Comparison of ENCODE assay signal across 8 cellular contexts in the genomic region with DNA sequence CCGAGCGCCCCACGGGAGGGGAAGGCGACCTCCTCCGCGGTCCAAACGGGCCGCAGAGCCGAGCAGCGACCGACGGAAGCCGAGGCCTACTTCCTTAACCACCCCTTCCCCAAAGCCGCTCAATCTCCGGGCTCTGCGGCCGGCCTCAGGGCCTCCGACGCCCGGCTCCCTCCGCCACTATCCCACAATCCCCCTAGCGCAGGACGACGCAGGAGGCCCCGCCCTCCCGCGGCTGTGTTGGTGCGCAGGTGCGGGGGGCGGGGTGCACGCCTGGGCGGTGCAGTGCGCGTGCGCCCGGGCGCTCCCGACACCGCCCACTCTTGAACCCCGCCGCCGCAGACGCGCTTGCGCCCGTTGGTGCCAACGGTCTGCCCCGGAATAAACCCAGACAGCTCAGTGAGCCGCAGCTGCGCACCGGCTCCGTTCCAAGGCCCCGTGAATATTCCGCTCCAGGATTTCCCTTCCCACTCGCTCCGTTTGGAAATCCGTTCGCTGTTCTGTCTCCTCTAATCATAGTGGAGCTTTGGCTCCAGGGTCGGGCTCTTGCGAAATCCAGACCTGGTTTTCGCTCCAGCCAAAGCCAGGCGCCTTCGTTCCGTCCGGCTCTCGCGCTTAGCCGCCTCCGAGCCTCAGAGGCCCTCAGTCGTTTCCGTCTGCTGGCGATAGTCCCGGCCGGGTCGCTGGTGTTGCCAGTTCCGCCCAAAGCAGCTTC. TPM values are rescaled to one million over a fixed set of nuclear protein-coding genes. Genes with fewer than 3 reads are reported as not detected.
DNase-seq lines count a peak whose midpoint lies in the region; ATAC-seq and TF ChIP-seq lines count a peak whose summit lies in the region.

A gene with protein sequence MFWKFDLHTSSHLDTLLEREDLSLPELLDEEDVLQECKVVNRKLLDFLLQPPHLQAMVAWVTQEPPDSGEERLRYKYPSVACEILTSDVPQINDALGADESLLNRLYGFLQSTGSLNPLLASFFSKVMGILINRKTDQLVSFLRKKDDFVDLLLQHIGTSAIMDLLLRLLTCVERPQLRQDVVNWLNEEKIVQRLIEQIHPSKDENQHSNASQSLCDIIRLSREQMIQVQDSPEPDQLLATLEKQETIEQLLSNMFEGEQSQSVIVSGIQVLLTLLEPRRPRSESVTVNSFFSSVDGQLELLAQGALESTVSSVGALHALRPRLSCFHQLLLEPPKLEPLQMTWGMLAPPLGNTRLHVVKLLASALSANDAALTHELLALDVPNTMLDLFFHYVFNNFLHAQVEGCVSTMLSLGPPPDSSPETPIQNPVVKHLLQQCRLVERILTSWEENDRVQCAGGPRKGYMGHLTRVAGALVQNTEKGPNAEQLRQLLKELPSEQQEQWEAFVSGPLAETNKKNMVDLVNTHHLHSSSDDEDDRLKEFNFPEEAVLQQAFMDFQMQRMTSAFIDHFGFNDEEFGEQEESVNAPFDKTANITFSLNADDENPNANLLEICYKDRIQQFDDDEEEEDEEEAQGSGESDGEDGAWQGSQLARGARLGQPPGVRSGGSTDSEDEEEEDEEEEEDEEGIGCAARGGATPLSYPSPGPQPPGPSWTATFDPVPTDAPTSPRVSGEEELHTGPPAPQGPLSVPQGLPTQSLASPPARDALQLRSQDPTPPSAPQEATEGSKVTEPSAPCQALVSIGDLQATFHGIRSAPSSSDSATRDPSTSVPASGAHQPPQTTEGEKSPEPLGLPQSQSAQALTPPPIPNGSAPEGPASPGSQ (minus strand): TSS at position 190 of the 712 bp plus-strand sequence. CDS start 11,914 bp downstream, outside the sequence.

- peaks cover 48% of the 10 kb centered on the region for H3K79me2 ChIP-seq in mammary epithelial cell (ENCODE audit: insufficient read depth, low read length)

- dilution Hi-C loops in mammary epithelial cell (cut with HindIII; ENCODE audit: low sequenced_read_pairs): no loop called here

- H3K27ac ChIP-seq in WERI-Rb-1 (peak within 1 kb of the TSS; percentile 98), mammary epithelial cell (ENCODE audit: insufficient read depth, low read depth, low read length) (peak within 1 kb of the TSS; percentile 89), iPS-20b (ENCODE audit: low read length) (peak within 1 kb of the TSS; percentile 66), skin epidermis (peak within 1 kb of the TSS; percentile 80 to 99 (median 95))

- H3K9me3 ChIP-seq in WERI-Rb-1 (ENCODE audit: severe bottlenecking) (no peaks in the 10 kb centered on the region), mammary epithelial cell (replicated peaks; ENCODE audit: insufficient read depth, low read length) (no peaks in the 10 kb centered on the region), iPS-20b (ENCODE audit: insufficient read depth, low read depth, low read length) (no peaks in the 10 kb centered on the region)

- H3K4me3 ChIP-seq in WERI-Rb-1 (ENCODE audit: low read depth, low read length) (peak within 1 kb of the TSS; percentile 87), mammary epithelial cell (replicated peaks in 1 of 3; ENCODE audit: insufficient read depth in 1 of 3, low read depth in 2 of 3, low read length in 3 of 3) (peak within 1 kb of the TSS; percentile 82 to 95 (median 94)), iPS-20b (ENCODE audit: low read length) (peak within 1 kb of the TSS; percentile 84), skin epidermis (peak within 1 kb of the TSS; percentile 55 to 91 (median 89))

- in situ Hi-C loops in ACHN (cut with HindIII; ENCODE audit: low pct_ligation_motif_present, low pct_unique_long_range_greater_than_20kb, low sequenced_read_pairs) (no loop called here), mammary epithelial cell (cut with MboI; ENCODE audit: low sequenced_read_pairs in 2 of 2) (no loop called here)

- DNase-seq in ACHN (peak; percentile 98), NCI-H2227 (lab: John Stamatoyannopoulos, UW; ENCODE audit: unreplicated experiment) (peak; percentile 100), WERI-Rb-1 (peak; percentile 97), mammary epithelial cell (peak; percentile 100)

- H4K20me1 ChIP-seq in mammary epithelial cell (ENCODE audit: insufficient read depth, low read length): peaks cover 4% of the 10 kb centered on the region

- H2AFZ ChIP-seq in mammary epithelial cell (ENCODE audit: low read depth, low read length): peak within 1 kb of the TSS; percentile 91

- no TSS peak for BruUV-seq in mammary epithelial cell (replicated peaks; lab: Mats Ljungman, UMichigan)

- ATAC-seq in GM18873 (IDR thresholded peaks at IDR 0.05; ENCODE audit: low FRiP score, unreplicated experiment) (peak; percentile 70), HG03139 (IDR thresholded peaks at IDR 0.05; ENCODE audit: unreplicated experiment) (peak; percentile 62)

- intact Hi-C loops in mammary epithelial cell (cut with micrococcal nuclease): loop anchor here (1.0 to 5.0 kb wide), 7 partner anchors 21 to 124 kb away; partner anchors contain the start of genes DNAAF3, HSPBP1, KMT5C and TNNT1

- peak within 1 kb of the TSS; percentile 88 for H3K9ac ChIP-seq in mammary epithelial cell (ENCODE audit: insufficient read depth, low read length)
- peak within 1 kb of the TSS; percentile 84 for H3K9ac ChIP-seq in iPS-20b (ENCODE audit: low read depth, low read length)

- H3K4me2 ChIP-seq in mammary epithelial cell (ENCODE audit: insufficient read depth, low read depth, low read length): peak within 1 kb of the TSS; percentile 95

- CTCF ChIA-PET in mammary epithelial cell (lab: Charles Lee; ENCODE audit: low non-redundant PET): interaction anchor here (0.7 to 1.0 kb wide), 2 partner anchors 373 to 1068 kb away, joined by 4 to 6 read pairs; partner anchors contain the start of gene TSEN34

- 4% methylated on average over 4 of the region's 76 CpGs for WGBS in mammary epithelial cell (ENCODE audit: low coverage, missing lambda C conversion rate)

- H3K36me3 ChIP-seq in WERI-Rb-1: peaks cover 37% of the 10 kb centered on the region
- H3K36me3 ChIP-seq in mammary epithelial cell (ENCODE audit: insufficient read depth, low read length): no peaks in the 10 kb centered on the region
- H3K36me3 ChIP-seq in iPS-20b (ENCODE audit: insufficient read depth, low read depth, low read length): no peaks in the 10 kb centered on the region; the same call in 1 of the 2 replicates

- H3K27me3 ChIP-seq in WERI-Rb-1 (ENCODE audit: insufficient read depth, low read depth, severe bottlenecking): no peaks in the 10 kb centered on the region
- no peaks in the 10 kb centered on the region for H3K27me3 ChIP-seq in mammary epithelial cell (ENCODE audit: insufficient read depth, low read length)
- H3K27me3 ChIP-seq in iPS-20b (ENCODE audit: insufficient read depth, low read length): no peaks in the 10 kb centered on the region

- H3K4me1 ChIP-seq in mammary epithelial cell (ENCODE audit: insufficient read depth, low read length) (peaks cover 28% of the 10 kb centered on the region), iPS-20b (ENCODE audit: insufficient read depth, low read length) (peaks cover 11% of the 10 kb centered on the region)

- TF ChIP-seq CTCF in WERI-Rb-1 (IDR thresholded peaks at IDR 0.05; ENCODE audit: low read depth, low read length): no peak
- peak in 1 of 2 donors; percentile 1 for TF ChIP-seq CTCF in mammary epithelial cell (conservative IDR thresholded peaks at IDR 0.05 in 1 of 2, IDR thresholded peaks at IDR 0.05 in 1 of 2; ENCODE audit: extremely low read depth in 1 of 2, insufficient read depth in 1 of 2, low read depth in 1 of 2, low read length in 2 of 2)

RNA-seq across cellular contexts. Expression of the gene that starts here (rescaled TPM):
- 10 to 100 TPM; 28.3 to 74.2 TPM for total RNA-seq in mammary epithelial cell
- 50.8 TPM for polyA plus RNA-seq in mammary epithelial cell
- 115 TPM for polyA minus RNA-seq in mammary epithelial cell

Comparison
In these comparisons a context has a peak if more than half of its experiments do, and no peak if none do; other contexts are left out.
1. Peak in every context shown above with its lines: DNase-seq, ATAC-seq, H3K4me3 ChIP-seq and H3K27ac ChIP-seq.